ENCODE assay signal across 8 cellular contexts in the genomic region with DNA sequence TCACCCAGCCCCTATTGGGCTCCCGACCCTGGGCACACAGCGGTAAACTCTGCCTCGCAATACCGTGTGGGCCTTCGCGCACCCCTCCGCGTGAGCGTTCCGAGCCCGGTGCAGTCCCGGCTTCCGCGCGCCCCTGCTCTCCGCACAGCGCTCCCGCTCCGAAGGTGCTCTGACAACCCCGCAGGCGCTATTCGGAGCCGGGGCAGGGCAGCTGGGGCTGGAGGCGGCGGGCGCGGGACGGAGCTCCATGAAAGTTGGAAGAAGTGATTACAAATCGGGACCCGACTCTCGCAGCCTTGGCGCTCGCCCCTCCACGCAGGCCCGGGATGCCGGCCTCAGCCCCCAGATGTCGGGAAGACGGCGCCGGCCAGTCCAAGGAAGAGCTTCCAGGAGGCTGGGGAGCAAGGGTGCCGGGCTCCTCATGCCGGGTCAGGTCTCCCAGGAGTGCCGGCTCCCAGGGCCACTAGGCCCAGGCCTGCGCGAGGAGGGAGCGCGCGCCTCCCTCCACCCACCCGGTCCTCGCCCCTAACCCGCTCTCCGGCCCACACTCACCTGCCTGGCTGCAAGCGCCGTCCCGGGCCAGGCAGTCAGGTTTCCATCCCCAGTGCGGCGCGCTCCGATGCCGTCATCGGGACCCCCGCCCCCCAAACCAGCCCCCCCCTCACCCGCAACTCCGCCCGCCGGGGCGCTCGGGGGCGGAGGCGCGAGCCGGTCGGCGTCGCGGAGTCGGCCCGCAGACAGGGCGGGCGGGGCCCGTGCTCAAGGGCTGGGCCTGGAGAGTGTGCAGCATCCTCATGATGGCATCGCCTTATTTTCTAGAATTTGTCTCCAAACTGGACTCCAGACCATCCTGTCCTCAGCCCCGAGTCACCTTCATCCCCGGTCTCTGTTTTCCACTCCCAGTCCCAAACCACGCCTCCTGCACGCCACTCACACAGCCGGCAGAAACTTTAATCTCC. TPM values are rescaled to one million over a fixed set of nuclear protein-coding genes. Genes with fewer than 3 reads are reported as not detected.
DNase-seq lines count a peak whose midpoint lies in the region; ATAC-seq, FAIRE-seq and TF ChIP-seq lines count a peak whose summit lies in the region.

A gene with protein sequence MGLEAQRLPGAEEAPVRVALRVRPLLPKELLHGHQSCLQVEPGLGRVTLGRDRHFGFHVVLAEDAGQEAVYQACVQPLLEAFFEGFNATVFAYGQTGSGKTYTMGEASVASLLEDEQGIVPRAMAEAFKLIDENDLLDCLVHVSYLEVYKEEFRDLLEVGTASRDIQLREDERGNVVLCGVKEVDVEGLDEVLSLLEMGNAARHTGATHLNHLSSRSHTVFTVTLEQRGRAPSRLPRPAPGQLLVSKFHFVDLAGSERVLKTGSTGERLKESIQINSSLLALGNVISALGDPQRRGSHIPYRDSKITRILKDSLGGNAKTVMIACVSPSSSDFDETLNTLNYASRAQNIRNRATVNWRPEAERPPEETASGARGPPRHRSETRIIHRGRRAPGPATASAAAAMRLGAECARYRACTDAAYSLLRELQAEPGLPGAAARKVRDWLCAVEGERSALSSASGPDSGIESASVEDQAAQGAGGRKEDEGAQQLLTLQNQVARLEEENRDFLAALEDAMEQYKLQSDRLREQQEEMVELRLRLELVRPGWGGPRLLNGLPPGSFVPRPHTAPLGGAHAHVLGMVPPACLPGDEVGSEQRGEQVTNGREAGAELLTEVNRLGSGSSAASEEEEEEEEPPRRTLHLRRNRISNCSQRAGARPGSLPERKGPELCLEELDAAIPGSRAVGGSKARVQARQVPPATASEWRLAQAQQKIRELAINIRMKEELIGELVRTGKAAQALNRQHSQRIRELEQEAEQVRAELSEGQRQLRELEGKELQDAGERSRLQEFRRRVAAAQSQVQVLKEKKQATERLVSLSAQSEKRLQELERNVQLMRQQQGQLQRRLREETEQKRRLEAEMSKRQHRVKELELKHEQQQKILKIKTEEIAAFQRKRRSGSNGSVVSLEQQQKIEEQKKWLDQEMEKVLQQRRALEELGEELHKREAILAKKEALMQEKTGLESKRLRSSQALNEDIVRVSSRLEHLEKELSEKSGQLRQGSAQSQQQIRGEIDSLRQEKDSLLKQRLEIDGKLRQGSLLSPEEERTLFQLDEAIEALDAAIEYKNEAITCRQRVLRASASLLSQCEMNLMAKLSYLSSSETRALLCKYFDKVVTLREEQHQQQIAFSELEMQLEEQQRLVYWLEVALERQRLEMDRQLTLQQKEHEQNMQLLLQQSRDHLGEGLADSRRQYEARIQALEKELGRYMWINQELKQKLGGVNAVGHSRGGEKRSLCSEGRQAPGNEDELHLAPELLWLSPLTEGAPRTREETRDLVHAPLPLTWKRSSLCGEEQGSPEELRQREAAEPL (N-terminal part only) (minus strand): TSS at position 621 of the 959 bp plus-strand sequence. CDS start 2,537 bp downstream, outside the sequence.

- ATAC-seq in GM19324 (IDR thresholded peaks at IDR 0.05; ENCODE audit: low FRiP score, unreplicated experiment) (peak; percentile 65), GM21619 (IDR thresholded peaks at IDR 0.05; ENCODE audit: unreplicated experiment) (no peak)

- intact Hi-C loops in tibial artery (cut with DNase I; ENCODE audit: low total_unique reads) = no loop called here

- H4K8ac ChIP-seq in H1 (ENCODE audit: extremely low read depth, insufficient read depth, low read length) (peak within 1 kb of the TSS; percentile 94), mesendoderm (ENCODE audit: low read depth, low read length) (no peak within 1 kb of the TSS)

- H3K14ac ChIP-seq in H1 (ENCODE audit: insufficient read length) = no peak within 1 kb of the TSS

- peaks cover 3 to 5% of the 10 kb centered on the region in 2 experiments for H4K20me1 ChIP-seq in H1 (replicated peaks in 1 of 2; ENCODE audit: control insufficient read depth in 1 of 2, insufficient read depth in 2 of 2, low read length in 2 of 2)

- H3K56ac ChIP-seq in H1 (replicated peaks; ENCODE audit: insufficient read length, low read depth, low read length) (no peak within 1 kb of the TSS), mesendoderm (ENCODE audit: low read length) (peak within 1 kb of the TSS; percentile 93)

- no peak for TF ChIP-seq RAD21 in H1 (IDR thresholded peaks at IDR 0.05 in 1 of 2, conservative IDR thresholded peaks at IDR 0.05 in 1 of 2; ENCODE audit: low read depth in 2 of 2, low read length in 2 of 2)

- CTCF ChIA-PET in H1 (lab: Charles Lee; ENCODE audit: partially characterized antibody) = interaction anchor here (0.6 to 1.3 kb wide), 2 partner anchors 10 to 1179 kb away, joined by 3 to 6 read pairs; no protein-coding TSS in a partner anchor

- H3K18ac ChIP-seq in H1 (ENCODE audit: extremely low read depth, low read length) (peak within 1 kb of the TSS; percentile 26; the same call in 1 of the 2 replicates), mesendoderm (ENCODE audit: low read length) (peak within 1 kb of the TSS; percentile 44)

- TF ChIP-seq EP300 in H1 (IDR thresholded peaks at IDR 0.05; ENCODE audit: borderline replicate concordance in 1 of 2, low read depth in 2 of 2, low read length in 2 of 2) = no peak

- POLR2A ChIA-PET in H1 (lab: Charles Lee; ENCODE audit: partially characterized antibody) = interaction anchor here (0.6 to 1.8 kb wide), 3 partner anchors 10 to 448 kb away, joined by 3 to 9 read pairs (median 4); no protein-coding TSS in a partner anchor

- H3K23ac ChIP-seq in H1 (ENCODE audit: insufficient read length) (no peak within 1 kb of the TSS), mesendoderm (ENCODE audit: low read length) (peak within 1 kb of the TSS; percentile 80)

- no peaks in the 10 kb centered on the region for H3K9me3 ChIP-seq in SK-N-MC (ENCODE audit: low read depth, low read length)
- no peaks in the 10 kb centered on the region for H3K9me3 ChIP-seq in H1 (ENCODE audit: insufficient read depth in 2 of 2, low read depth in 1 of 2, low read length in 1 of 2)
- no peaks in the 10 kb centered on the region for H3K9me3 ChIP-seq in tibial artery

- no peak within 1 kb of the TSS for H2AK5ac ChIP-seq in H1 (ENCODE audit: low read depth, low read length)
- no peak within 1 kb of the TSS for H2AK5ac ChIP-seq in mesendoderm (ENCODE audit: low read length)

- H3K79me1 ChIP-seq in H1 (ENCODE audit: low read depth, low read length) = peaks cover 8% of the 10 kb centered on the region; the same call in 1 of the 2 replicates
- peaks cover 20% of the 10 kb centered on the region for H3K79me1 ChIP-seq in mesendoderm (ENCODE audit: low read length)

- DNase-seq in AG20443 (ENCODE audit: low spot score) (peak; percentile 94), SK-N-MC (ENCODE audit: low read depth, low spot score) (no peak), H1 (ENCODE audit: low read depth in 1 of 2, low spot score in 2 of 2) (peak; percentile 31 to 87), mesendoderm (peak; percentile 88), tibial artery (peak in 1 of 2 donors; percentile 23), AML-193 (lab: John Stamatoyannopoulos, UW) (no peak)

- H3K36me3 ChIP-seq in SK-N-MC (ENCODE audit: insufficient read depth, low read length) (peaks cover 14% of the 10 kb centered on the region; the same call in 1 of the 2 replicates), H1 (ENCODE audit: control insufficient read depth in 2 of 4, insufficient read depth in 4 of 4, low read length in 3 of 4) (no peaks in the 10 kb centered on the region), mesendoderm (ENCODE audit: control insufficient read depth, insufficient read depth, low read length) (no peaks in the 10 kb centered on the region), tibial artery (peaks cover 0 to 12% (median 0%) of the 10 kb centered on the region in 3 donors)

- no peak within 1 kb of the TSS for H4K5ac ChIP-seq in H1 (ENCODE audit: insufficient read length, low read depth, low read length)
- H4K5ac ChIP-seq in mesendoderm (ENCODE audit: low read length) = peak within 1 kb of the TSS; percentile 33

- peak within 1 kb of the TSS; percentile 94 to 99 for H3K4me2 ChIP-seq in H1 (ENCODE audit: insufficient read depth in 1 of 2, low read depth in 2 of 2, low read length in 2 of 2)
- H3K4me2 ChIP-seq in mesendoderm (ENCODE audit: low read length) = peak within 1 kb of the TSS; percentile 98

- H2BK12ac ChIP-seq in H1 (ENCODE audit: low read depth, low read length) = no peak within 1 kb of the TSS

- H2BK15ac ChIP-seq in H1 (ENCODE audit: low read length) (no peak within 1 kb of the TSS), mesendoderm (replicated peaks; ENCODE audit: low read depth) (no peak within 1 kb of the TSS)

- peak within 1 kb of the TSS; percentile 37 for H2AFZ ChIP-seq in H1 (ENCODE audit: low read length)

- peaks cover 5% of the 10 kb centered on the region; the same call in 1 of the 2 replicates for H3K23me2 ChIP-seq in H1 (ENCODE audit: low read depth, low read length)

- peaks cover 0 to 2% (median under 1%) of the 10 kb centered on the region in 4 experiments; a peak in 2 of 7 replicates for H3K4me1 ChIP-seq in H1 (replicated peaks in 1 of 4; ENCODE audit: control insufficient read depth in 3 of 4, insufficient read depth in 4 of 4, low read length in 3 of 4)
- H3K4me1 ChIP-seq in mesendoderm (ENCODE audit: control insufficient read depth, low read depth, low read length) = peaks cover 2% of the 10 kb centered on the region
- H3K4me1 ChIP-seq in tibial artery = peaks cover 0 to 15% (median 8%) of the 10 kb centered on the region in 4 donors

- H3K4ac ChIP-seq in H1 (replicated peaks; ENCODE audit: insufficient read length, low read depth, low read length) (no peak within 1 kb of the TSS), mesendoderm (ENCODE audit: low read depth, low read length) (no peak within 1 kb of the TSS)

- H3K27ac ChIP-seq in SK-N-MC (peak within 1 kb of the TSS; percentile 86), H1 (ENCODE audit: low read depth, low read length) (no peak within 1 kb of the TSS), mesendoderm (ENCODE audit: low read depth, low read length) (no peak within 1 kb of the TSS), tibial artery (peak within 1 kb of the TSS; percentile 72 to 73)

- H3K79me2 ChIP-seq in H1 (ENCODE audit: control insufficient read depth in 1 of 2, insufficient read depth in 2 of 2, low read length in 2 of 2) (peaks cover 0 to 8% of the 10 kb centered on the region in 2 experiments; a peak in 2 of 4 replicates), mesendoderm (ENCODE audit: control insufficient read depth, insufficient read depth, low read length) (peaks cover 12% of the 10 kb centered on the region)

- peak in 1 of 2 experiments; percentile 79; a peak in 2 of 3 replicates for TF ChIP-seq POLR2A in H1 (IDR thresholded peaks at IDR 0.05; ENCODE audit: control extremely low read depth in 1 of 2, low read depth in 2 of 2, low read length in 2 of 2)

- no peak within 1 kb of the TSS for H2BK20ac ChIP-seq in H1 (ENCODE audit: low read length)

- H2BK120ac ChIP-seq in H1 (replicated peaks; ENCODE audit: low read depth, low read length) (no peak within 1 kb of the TSS), mesendoderm (ENCODE audit: low read depth, low read length) (no peak within 1 kb of the TSS)

- H3K4me3 ChIP-seq in SK-N-MC (peak within 1 kb of the TSS; percentile 84), H1 (ENCODE audit: extremely low read depth in 1 of 4, insufficient read depth in 2 of 4, low read depth in 3 of 4, low read length in 4 of 4) (peak within 1 kb of the TSS; percentile 72 to 92 (median 82)), mesendoderm (ENCODE audit: low read length) (peak within 1 kb of the TSS; percentile 88), tibial artery (peak within 1 kb of the TSS; percentile 62 to 89)

- 2% methylated on average over 74 of the region's 87 CpGs; no CpG with 5 or more reads in 1 of the 2 experiments for WGBS in H1 (ENCODE audit: extremely low coverage in 1 of 2, insufficient coverage in 1 of 2, insufficient read length in 1 of 2, insufficient replicate concordance in 2 of 2, low coverage in 1 of 2, low lambda C conversion rate in 2 of 2, missing lambda C conversion rate in 1 of 2), 2 experiments
- WGBS in mesendoderm (ENCODE audit: extremely low coverage, insufficient coverage, low lambda C conversion rate) = no CpG with 5 or more reads among the region's 87 CpGs

- FAIRE-seq in H1 (lab: Jason Lieb, UNC) = no peak

- H3K27me3 ChIP-seq in H1 (replicated peaks in 1 of 4; ENCODE audit: control insufficient read depth in 3 of 4, extremely low read depth in 1 of 4, insufficient read depth in 3 of 4, low read length in 3 of 4) (no peaks in the 10 kb centered on the region; a peak in 1 of 7 replicates), mesendoderm (ENCODE audit: insufficient read depth, low read length, poor library complexity) (no peaks in the 10 kb centered on the region), tibial artery (no peaks in the 10 kb centered on the region)

- no peak within 1 kb of the TSS for H2BK5ac ChIP-seq in H1 (ENCODE audit: low read depth, low read length)
- peak within 1 kb of the TSS; percentile 71 for H2BK5ac ChIP-seq in mesendoderm (ENCODE audit: low read length)

- H4K91ac ChIP-seq in H1 (replicated peaks; ENCODE audit: insufficient read length, low read length) = no peak within 1 kb of the TSS

- H3K9ac ChIP-seq in SK-N-MC (ENCODE audit: insufficient read length) (peak within 1 kb of the TSS; percentile 82), H1 (replicated peaks in 1 of 4; ENCODE audit: extremely low read depth in 1 of 4, low read depth in 3 of 4, low read length in 3 of 4) (peak within 1 kb of the TSS; percentile 65 to 81 (median 77)), mesendoderm (ENCODE audit: low read length) (peak within 1 kb of the TSS; percentile 94)

- TF ChIP-seq CTCF in H1 (IDR thresholded peaks at IDR 0.05; ENCODE audit: control extremely low read depth in 1 of 3, insufficient read depth in 1 of 3, low read depth in 1 of 3, low read length in 3 of 3) = no peak
- no peak for TF ChIP-seq CTCF in tibial artery (IDR thresholded peaks at IDR 0.05)

RNA-seq across cellular contexts. Expression of the gene that starts here (rescaled TPM):
- 14.0 TPM in 2 replicates for total RNA-seq in H1 (2021; fragmentation: NEBNext Ultra II Directional; extraction: Animal tissue kit (Norgen Biotek cat#: 25700))
- 4.9 and 7.0 TPM in 2 replicates for polyA plus RNA-seq in H1 (2011; rRNA removed)
- polyA plus RNA-seq in H1 (2011; cell fraction: cytosol; rRNA removed) = 9.8 TPM
- polyA plus RNA-seq in H1 (2011; cell fraction: nucleus; rRNA removed) = 18.2 TPM
- 7.0 to 13.1 TPM (median 12.5 TPM) in 4 replicates for polyA plus RNA-seq in H1 (2012, experiment 1 of 2)
- polyA plus RNA-seq in H1 (2012, experiment 2 of 2) = 3.4 TPM
- polyA plus RNA-seq in H1 (2013, experiment 1 of 2) = 6.0 TPM
- polyA plus RNA-seq in H1 (2013, experiment 2 of 2) = 5.6 TPM
- 3.9 and 4.4 TPM in 2 replicates for polyA minus RNA-seq in H1 (2011; rRNA and poly(A)+ RNA removed)
- polyA minus RNA-seq in H1 (2011; cell fraction: cytosol; rRNA and poly(A)+ RNA removed) = 7.1 TPM
- 8.6 TPM for polyA minus RNA-seq in H1 (2011; cell fraction: nucleus; rRNA and poly(A)+ RNA removed)
- polyA plus RNA-seq in mesendoderm (2013, experiment 1 of 2) = 6.5 TPM
- 6.0 TPM for polyA plus RNA-seq in mesendoderm (2013, experiment 2 of 2)

Comparison
In these comparisons a context has a peak if more than half of its experiments do, and no peak if none do; other contexts are left out.
1. DNase-seq: peak in AG20443 (single experiment), H1 (2 of 2) and mesendoderm (single experiment); none in SK-N-MC (single experiment) and AML-193 (0 of 2).
2. H3K27ac ChIP-seq: peak in SK-N-MC (single experiment) and tibial artery (2 of 2); none in H1 (single experiment) and mesendoderm (single experiment).
3. Peak in every context shown above with its lines, with median percentiles within 50 percentile points of each other: H3K4me3 ChIP-seq and H3K9ac ChIP-seq.